Comparison of ENCODE assay signal across 31 cellular contexts in the genomic region with DNA sequence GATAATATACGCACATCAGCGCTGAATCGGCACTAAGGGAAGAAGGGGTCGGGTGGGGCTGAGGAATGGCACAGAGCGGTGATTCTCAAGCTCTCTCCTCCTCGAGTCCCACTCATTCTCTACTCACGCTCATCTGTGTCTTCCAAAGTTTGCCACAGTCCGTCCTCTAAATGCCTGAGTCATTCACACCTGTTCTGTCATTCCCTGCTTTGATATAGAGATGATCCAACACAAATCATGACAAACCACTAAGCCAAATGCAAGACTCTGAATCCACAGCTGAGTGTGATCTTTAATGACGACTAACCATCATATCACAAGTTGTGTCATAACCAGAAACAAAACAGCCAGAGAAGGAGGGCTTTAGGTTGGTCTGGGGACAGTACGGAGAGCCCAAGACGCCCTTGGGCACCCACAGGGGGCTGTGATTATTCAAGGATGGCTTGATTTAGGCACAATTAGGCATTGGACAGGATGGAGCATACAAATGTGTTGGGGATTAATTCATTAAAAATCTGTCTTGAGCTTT.
"Had no signal": no experiment of that assay in that cellular context is flagged by ENCODE, and none has a peak within 500 bp of the region (broad histone marks: within the 10 kb centered on the region; RNA-seq: fewer than 3 reads in every experiment).

No MANE protein-coding gene starts in this region.

- H3K27me3 ChIP-seq: body of pancreas, colonic mucosa, gastrocnemius medialis, left lung, stomach, thyroid gland, upper lobe of right lung had no signal

- DNase-seq: activated CD4-positive, alpha-beta T cell treated with anti-CD3 and anti-CD28 coated beads for 1 hour; activated CD8-positive, alpha-beta memory T cell treated with anti-CD3 and anti-CD28 coated beads, Interleukin-2, amount 10 ng/mL, durations not matched to agents 7 days and 5 days; activated CD8-positive, alpha-beta T cell treated with anti-CD3 and anti-CD28 coated beads, Interleukin-2, amount 10 ng/mL, durations not matched to agents 7 days and 5 days; activated naive CD4-positive, alpha-beta T cell treated with Interleukin-2 at 50 U/mL for 16 hours; activated T-cell treated with anti-CD3 and anti-CD28 coated beads, Interleukin-2, amount 50 U/mL, for 48 hours; aorta; body of pancreas; cerebellar nuclear complex; colonic mucosa; effector CD8-positive, alpha-beta T cell; gastrocnemius medialis; glutamatergic neuron; left lung; naive thymus-derived CD8-positive, alpha-beta T cell; nucleus accumbens; psoas muscle; stimulated activated CD4-positive, alpha-beta T cell treated with anti-CD3 and anti-CD28 coated beads, Interleukin-15, amount 100 ng/mL, for 24 hours; stimulated activated CD4-positive, alpha-beta T cell treated with anti-CD3 and anti-CD28 coated beads, Interleukin-2, amount 100 ng/mL, for 24 hours; stimulated activated naive B cell treated with anti-CD40 and anti-IgM and Interleukin-4, amounts not matched to agents 10 μg/mL and 1 μg/mL and 100 μg/mL, for 72 hours; stomach; T-helper 9 cell; thyroid gland; upper lobe of right lung; WERI-Rb-1 had no signal

- H3K27me3 Mint-ChIP-seq: activated CD8-positive, alpha-beta memory T cell treated with anti-CD3 and anti-CD28 coated beads, Interleukin-2, amount 10 ng/mL, durations not matched to agents 7 days and 5 days; activated naive CD8-positive, alpha-beta T cell; naive thymus-derived CD8-positive, alpha-beta T cell had no signal

- H3K4me1 Mint-ChIP-seq: activated CD8-positive, alpha-beta memory T cell treated with anti-CD3 and anti-CD28 coated beads, Interleukin-2, amount 10 ng/mL, durations not matched to agents 7 days and 5 days; naive thymus-derived CD8-positive, alpha-beta T cell; stimulated activated naive B cell treated with anti-CD40 and anti-IgM and Interleukin-4, amounts not matched to agents 10 μg/mL and 1 μg/mL and 100 μg/mL, for 72 hours had no signal

- H3K36me3 Mint-ChIP-seq: activated CD8-positive, alpha-beta memory T cell treated with anti-CD3 and anti-CD28 coated beads, Interleukin-2, amount 10 ng/mL, durations not matched to agents 7 days and 5 days; activated naive CD8-positive, alpha-beta T cell; mesothelial cell of epicardium; naive thymus-derived CD8-positive, alpha-beta T cell had no signal

- H3K4me3 ChIP-seq: body of pancreas, colonic mucosa, gastrocnemius medialis, left lung, psoas muscle, stomach, thyroid gland, upper lobe of right lung had no signal

- FAIRE-seq: islet of Langerhans, TTC549 had no signal

- H3K9ac ChIP-seq: parathyroid adenoma had no signal

- H3K4me1 ChIP-seq: body of pancreas, colonic mucosa, gastrocnemius medialis, left lung, parathyroid adenoma, psoas muscle, stomach, thyroid gland, upper lobe of right lung had no signal

- H3K9me3 Mint-ChIP-seq: mesothelial cell of epicardium; stimulated activated naive B cell treated with anti-CD40 and anti-IgM and Interleukin-4, amounts not matched to agents 10 μg/mL and 1 μg/mL and 100 μg/mL, for 72 hours; T-helper 1 cell treated with Interleukin-12 subunit alpha and Interleukin-12 subunit beta and Interleukin-4 antibody, amounts not matched to agents 30 μg/mL and 1 μg/mL, for 36 hours had no signal

- H3K27ac Mint-ChIP-seq: activated CD8-positive, alpha-beta memory T cell treated with anti-CD3 and anti-CD28 coated beads, Interleukin-2, amount 10 ng/mL, durations not matched to agents 7 days and 5 days; activated CD8-positive, alpha-beta T cell treated with anti-CD3 and anti-CD28 coated beads, Interleukin-2, amount 10 ng/mL, durations not matched to agents 7 days and 5 days; activated naive CD8-positive, alpha-beta T cell; mesothelial cell of epicardium; naive thymus-derived CD8-positive, alpha-beta T cell; stimulated activated naive B cell treated with anti-CD40 and anti-IgM and Interleukin-4, amounts not matched to agents 10 μg/mL and 1 μg/mL and 100 μg/mL, for 72 hours; T-helper 1 cell treated with Interleukin-12 subunit alpha and Interleukin-12 subunit beta and Interleukin-4 antibody, amounts not matched to agents 30 μg/mL and 1 μg/mL, for 36 hours had no signal

- ATAC-seq: activated CD8-positive, alpha-beta memory T cell treated with anti-CD3 and anti-CD28 coated beads, Interleukin-2, amount 10 ng/mL, durations not matched to agents 7 days and 5 days; activated CD8-positive, alpha-beta T cell treated with anti-CD3 and anti-CD28 coated beads, Interleukin-2, amount 10 ng/mL, durations not matched to agents 7 days and 5 days; body of pancreas; left lung; naive thymus-derived CD8-positive, alpha-beta T cell; psoas muscle; stimulated activated naive B cell treated with anti-CD40 and anti-IgM and Interleukin-4, amounts not matched to agents 10 μg/mL and 1 μg/mL and 100 μg/mL, for 72 hours; upper lobe of right lung had no signal

- H3K79me2 ChIP-seq: parathyroid adenoma had no signal

- H3K9me3 ChIP-seq: body of pancreas, colonic mucosa, gastrocnemius medialis, left lung, psoas muscle, stomach, thyroid gland, upper lobe of right lung had no signal

- H3K36me3 ChIP-seq: colonic mucosa, gastrocnemius medialis, left lung, stomach, thyroid gland, upper lobe of right lung, WERI-Rb-1 had no signal

- H2AFZ ChIP-seq: parathyroid adenoma had no signal

- H3K27ac ChIP-seq: body of pancreas, colonic mucosa, gastrocnemius medialis, left lung, parathyroid adenoma, psoas muscle, stomach, thyroid gland, upper lobe of right lung, WERI-Rb-1 had no signal

- H3K4me3 Mint-ChIP-seq: activated CD8-positive, alpha-beta memory T cell treated with anti-CD3 and anti-CD28 coated beads, Interleukin-2, amount 10 ng/mL, durations not matched to agents 7 days and 5 days; activated CD8-positive, alpha-beta T cell treated with anti-CD3 and anti-CD28 coated beads, Interleukin-2, amount 10 ng/mL, durations not matched to agents 7 days and 5 days; activated naive CD8-positive, alpha-beta T cell; mesothelial cell of epicardium; naive thymus-derived CD8-positive, alpha-beta T cell; neural crest cell; stimulated activated naive B cell treated with anti-CD40 and anti-IgM and Interleukin-4, amounts not matched to agents 10 μg/mL and 1 μg/mL and 100 μg/mL, for 72 hours; T-helper 1 cell treated with Interleukin-12 subunit alpha and Interleukin-12 subunit beta and Interleukin-4 antibody, amounts not matched to agents 30 μg/mL and 1 μg/mL, for 36 hours had no signal
